ENCODE assay signal across 12 cellular contexts in the genomic region with DNA sequence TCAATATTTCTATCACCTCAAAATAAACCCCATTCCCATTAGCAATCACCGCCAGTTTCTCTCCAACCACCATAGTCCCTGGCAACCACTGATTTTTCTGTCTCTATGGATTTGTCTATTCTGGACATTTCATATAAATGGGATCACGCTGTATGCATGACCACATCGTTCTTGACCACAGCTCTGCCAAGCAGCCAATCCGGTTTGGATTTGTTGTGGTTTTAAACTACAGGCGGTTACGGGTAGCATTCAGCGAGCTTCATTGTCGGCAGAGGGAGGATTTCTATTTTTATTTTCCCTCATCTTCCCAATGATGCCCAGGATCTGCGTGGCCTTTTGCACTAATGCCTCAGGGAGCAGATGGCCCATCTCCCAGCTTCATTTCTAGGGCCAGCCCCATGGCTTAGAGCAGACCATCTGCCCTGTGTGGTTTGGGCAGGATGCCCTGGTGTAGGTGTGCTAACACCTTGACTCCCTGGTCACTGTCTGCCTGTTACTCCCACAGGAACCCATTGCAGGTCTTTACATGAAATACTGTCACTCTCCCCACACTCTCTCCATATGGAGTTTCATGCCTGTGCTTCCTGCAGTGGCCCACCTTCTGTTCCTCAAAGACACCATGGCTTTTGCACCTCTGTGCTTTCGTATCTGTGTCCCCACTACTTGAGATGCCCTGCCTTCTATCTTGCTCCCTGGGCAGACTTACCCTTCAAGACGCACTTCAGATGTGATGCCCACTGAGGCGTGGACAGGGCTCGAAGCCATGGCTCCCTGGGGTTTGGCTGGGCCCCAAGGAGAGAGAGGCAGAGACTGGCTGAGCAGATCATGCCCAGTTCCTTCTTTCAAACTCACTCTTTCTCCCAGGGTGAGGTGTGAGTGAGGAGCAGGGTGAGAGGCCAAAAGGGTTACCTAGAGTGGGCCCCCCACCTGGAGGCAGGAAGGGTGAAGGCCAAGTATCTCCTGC.
A peak's percentile ranks its signal among the peaks of the same experiment; 100 is the strongest.
DNase-seq lines count a peak whose midpoint lies in the region; ATAC-seq and TF ChIP-seq lines count a peak whose summit lies in the region.
"Had no signal": no experiment of that assay in that cellular context is flagged by ENCODE, and none has a peak within 500 bp of the region (broad histone marks: within the 10 kb centered on the region; RNA-seq: fewer than 3 reads in every experiment).

No MANE protein-coding gene starts in this region.

- no peak overlapping the region for H2AFZ ChIP-seq in DND-41 (ENCODE audit: low read depth, low read length)

- H3K36me3 ChIP-seq in BLaER1 treated with 17β-estradiol and CSF1 and Interleukin-3, amounts not matched to agents 10 nM and 100 nM: no peaks in the 10 kb centered on the region
- H3K36me3 ChIP-seq in DND-41 (ENCODE audit: insufficient read depth, low read length): no peaks in the 10 kb centered on the region

- no peak for TF ChIP-seq CTCF in DND-41 (IDR thresholded peaks at IDR 0.05; ENCODE audit: borderline replicate concordance, extremely low read depth, low read length, poor library complexity, severe bottlenecking)

- peak overlapping the region in 8 of 11 experiments; percentile 11 to 66 (median 42); a peak in 16 of 22 replicates for H3K4me2 ChIP-seq in BLaER1 treated with 17β-estradiol and CSF1 and Interleukin-3, amounts not matched to agents 10 nM and 100 nM
- H3K4me2 ChIP-seq in DND-41 (ENCODE audit: insufficient read depth, low read length): no peak overlapping the region

- H3K27me3 ChIP-seq in BLaER1 treated with 17β-estradiol and CSF1 and Interleukin-3, amounts not matched to agents 10 nM and 100 nM: no peaks in the 10 kb centered on the region
- no peaks in the 10 kb centered on the region for H3K27me3 ChIP-seq in DND-41 (ENCODE audit: insufficient read depth, low read length, poor library complexity)

- no peak overlapping the region for H3K4me3 ChIP-seq in BLaER1 treated with 17β-estradiol and CSF1 and Interleukin-3, amounts not matched to agents 10 nM and 100 nM
- no peak overlapping the region for H3K4me3 ChIP-seq in DND-41 (ENCODE audit: low read depth in 1 of 2, low read length in 2 of 2)
- H3K4me3 ChIP-seq: skin epidermis had no signal

- H3K27ac ChIP-seq in BLaER1 treated with 17β-estradiol and CSF1 and Interleukin-3, amounts not matched to agents 10 nM and 100 nM: no peak overlapping the region
- H3K27ac ChIP-seq in DND-41 (ENCODE audit: low read length): no peak overlapping the region
- H3K27ac ChIP-seq: skin epidermis had no signal

- H3K9me3 ChIP-seq in BLaER1 treated with 17β-estradiol and CSF1 and Interleukin-3, amounts not matched to agents 10 nM and 100 nM (replicated peaks in 1 of 11): no peaks in the 10 kb centered on the region
- no peaks in the 10 kb centered on the region for H3K9me3 ChIP-seq in DND-41 (ENCODE audit: insufficient read depth, low read length, severe bottlenecking)

- ATAC-seq in DND-41 (ENCODE audit: insufficient read depth, low read depth): peak; percentile 11; the same call in 1 of the 3 replicates
- ATAC-seq in GM21515 (IDR thresholded peaks at IDR 0.05; ENCODE audit: unreplicated experiment): no peak
- no peak for ATAC-seq in GM21619 (IDR thresholded peaks at IDR 0.05; ENCODE audit: unreplicated experiment)

- DNase-seq in DND-41: no peak
- DNase-seq in RKO (ENCODE audit: low spot score): peak; percentile 23
- DNase-seq in epidermal melanocyte (ENCODE audit: insufficient read length, low spot score): peak; percentile 1
- DNase-seq in NK-92 (lab: John Stamatoyannopoulos, UW; ENCODE audit: unreplicated experiment): no peak
- DNase-seq in dedifferentiated amniotic fluid mesenchymal stem cell (ENCODE audit: extremely low spot score): no peak
- DNase-seq: activated naive CD4-positive, alpha-beta T cell; Calu3; IMR-90 had no signal

- no peaks in the 10 kb centered on the region for H3K79me2 ChIP-seq in DND-41 (ENCODE audit: insufficient read depth, low read length)

- peaks cover 13 to 28% (median 23%) of the 10 kb centered on the region in 10 experiments for H3K4me1 ChIP-seq in BLaER1 treated with 17β-estradiol and CSF1 and Interleukin-3, amounts not matched to agents 10 nM and 100 nM
- H3K4me1 ChIP-seq in DND-41 (ENCODE audit: insufficient read depth, low read length): peaks cover 14% of the 10 kb centered on the region

- H4K20me1 ChIP-seq in BLaER1 treated with 17β-estradiol and CSF1 and Interleukin-3, amounts not matched to agents 10 nM and 100 nM: no peaks in the 10 kb centered on the region; a peak in 1 of 22 replicates
- H4K20me1 ChIP-seq in DND-41 (ENCODE audit: insufficient read depth, low read length): no peaks in the 10 kb centered on the region; the same call in 1 of the 2 replicates

- no peak overlapping the region for H3K9ac ChIP-seq in BLaER1 treated with 17β-estradiol and CSF1 and Interleukin-3, amounts not matched to agents 10 nM and 100 nM
- H3K9ac ChIP-seq in DND-41 (ENCODE audit: low read depth, low read length): no peak overlapping the region

Comparison
In these comparisons a context has a peak if more than half of its experiments do, and no peak if none do; other contexts are left out.
1. DNase-seq: peak in RKO (single experiment) and epidermal melanocyte (single experiment); none in DND-41 (single experiment), NK-92 (single experiment) and dedifferentiated amniotic fluid mesenchymal stem cell (single experiment).